12 cellular contexts compared by ENCODE assay signal in genomic region chr6:21955196-21955595, GRCh38.
"Had no signal": no experiment of that assay in that cellular context is flagged by ENCODE, and none has a peak within 500 bp of the region (broad histone marks: within the 10 kb centered on the region; RNA-seq: fewer than 3 reads in every experiment).

No MANE protein-coding gene starts in this region.

- H3K27ac ChIP-seq: adrenal gland, pancreas, testis had no signal

- H3K4me3 ChIP-seq: adrenal gland, pancreas, testis had no signal

- H3K27ac Mint-ChIP-seq: activated naive CD4-positive, alpha-beta T cell treated with anti-CD3 and anti-CD28 coated beads, Interleukin-2, amount 10 ng/mL, durations not matched to agents 7 days and 5 days; dendritic cell treated with granulocyte-macrophage colony-stimulating factor and Interleukin-4, amounts not matched to agents 40 ng/mL and 50 ng/mL, for 4 days; effector memory CD8-positive, alpha-beta T cell; stimulated activated naive CD8-positive, alpha-beta T cell treated with anti-CD3 and anti-CD28 coated beads, Interleukin-15, amount 100 ng/mL, for 72 hours; T-helper 2 cell treated with Interferon-gamma antibody and Interleukin-4, amounts not matched to agents 5 μg/mL and 100 μg/mL, for 36 hours had no signal

- H3K36me3 Mint-ChIP-seq: activated naive CD4-positive, alpha-beta T cell treated with anti-CD3 and anti-CD28 coated beads, Interleukin-2, amount 10 ng/mL, durations not matched to agents 7 days and 5 days had no signal

- H3K4me1 ChIP-seq: adrenal gland, testis had no signal

- FAIRE-seq: pancreas had no signal

- H3K9me3 Mint-ChIP-seq: activated naive CD4-positive, alpha-beta T cell treated with anti-CD3 and anti-CD28 coated beads, Interleukin-2, amount 10 ng/mL, durations not matched to agents 7 days and 5 days; dendritic cell treated with granulocyte-macrophage colony-stimulating factor and Interleukin-4, amounts not matched to agents 40 ng/mL and 50 ng/mL, for 4 days; stimulated activated naive CD8-positive, alpha-beta T cell treated with anti-CD3 and anti-CD28 coated beads, Interleukin-15, amount 100 ng/mL, for 72 hours; T-helper 2 cell treated with Interferon-gamma antibody and Interleukin-4, amounts not matched to agents 5 μg/mL and 100 μg/mL, for 36 hours had no signal

- DNase-seq: activated CD4-positive, alpha-beta T cell treated with anti-CD3 and anti-CD28 coated beads for 4 hours; activated naive CD4-positive, alpha-beta T cell treated with anti-CD3 and anti-CD28 coated beads, Interleukin-2, amount 10 ng/mL, durations not matched to agents 7 days and 5 days; adrenal gland; effector memory CD8-positive, alpha-beta T cell; hippocampal formation; pancreas; stimulated activated CD4-positive, alpha-beta T cell treated with anti-CD3 and anti-CD28 coated beads, Interleukin-4, amount 100 ng/mL, for 4 hours; stimulated activated naive CD8-positive, alpha-beta T cell treated with anti-CD3 and anti-CD28 coated beads, Interleukin-15, amount 100 ng/mL, for 72 hours; testis had no signal

- H3K36me3 ChIP-seq: adrenal gland, pancreas had no signal

- H3K4me1 Mint-ChIP-seq: central memory CD8-positive, alpha-beta T cell had no signal

- H3K27me3 ChIP-seq: adrenal gland, pancreas, testis had no signal

- H3K27me3 Mint-ChIP-seq: activated naive CD4-positive, alpha-beta T cell treated with anti-CD3 and anti-CD28 coated beads, Interleukin-2, amount 10 ng/mL, durations not matched to agents 7 days and 5 days; central memory CD8-positive, alpha-beta T cell; dendritic cell treated with granulocyte-macrophage colony-stimulating factor and Interleukin-4, amounts not matched to agents 40 ng/mL and 50 ng/mL, for 4 days; effector memory CD8-positive, alpha-beta T cell; stimulated activated naive CD8-positive, alpha-beta T cell treated with anti-CD3 and anti-CD28 coated beads, Interleukin-15, amount 100 ng/mL, for 72 hours had no signal

- ATAC-seq: effector memory CD8-positive, alpha-beta T cell; pancreas; stimulated activated naive CD8-positive, alpha-beta T cell treated with anti-CD3 and anti-CD28 coated beads, Interleukin-15, amount 100 ng/mL, for 72 hours had no signal

- H3K4me3 Mint-ChIP-seq: activated naive CD4-positive, alpha-beta T cell treated with anti-CD3 and anti-CD28 coated beads, Interleukin-2, amount 10 ng/mL, durations not matched to agents 7 days and 5 days; central memory CD8-positive, alpha-beta T cell; dendritic cell treated with granulocyte-macrophage colony-stimulating factor and Interleukin-4, amounts not matched to agents 40 ng/mL and 50 ng/mL, for 4 days; effector memory CD8-positive, alpha-beta T cell; stimulated activated naive CD8-positive, alpha-beta T cell treated with anti-CD3 and anti-CD28 coated beads, Interleukin-15, amount 100 ng/mL, for 72 hours; T-helper 2 cell treated with Interferon-gamma antibody and Interleukin-4, amounts not matched to agents 5 μg/mL and 100 μg/mL, for 36 hours had no signal

- H3K9me3 ChIP-seq: adrenal gland, pancreas, testis had no signal
